Comparison of ENCODE assay signal across 23 cellular contexts in the genomic region with DNA sequence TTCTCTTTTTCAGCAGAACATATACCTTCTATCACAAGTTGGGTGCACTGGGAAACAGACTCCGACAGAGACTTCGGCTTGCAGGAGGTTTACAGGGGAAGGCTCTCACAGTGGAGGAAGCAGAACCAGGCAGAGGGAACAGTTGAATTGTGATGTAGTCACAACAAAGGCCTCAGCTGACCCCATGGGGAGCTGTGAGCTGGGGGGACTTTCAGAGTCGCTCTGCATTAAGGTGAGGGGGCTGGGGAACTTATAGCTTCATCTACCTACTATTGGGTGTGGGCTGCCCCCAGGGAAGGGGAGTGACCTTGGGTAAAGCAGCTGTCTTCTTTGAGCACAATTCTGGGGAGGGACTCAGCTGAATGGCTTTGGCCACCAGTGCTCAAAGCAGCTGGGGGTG.
"Had no signal": no experiment of that assay in that cellular context is flagged by ENCODE, and none has a peak within 500 bp of the region (broad histone marks: within the 10 kb centered on the region; RNA-seq: fewer than 3 reads in every experiment).

No MANE protein-coding gene starts in this region.

- H3K36me3 ChIP-seq: adrenal gland, tibial nerve had no signal

- H3K4me1 ChIP-seq: body of pancreas had no signal

- H3K4me3 ChIP-seq: adrenal gland, body of pancreas, tibial nerve had no signal

- H3K27ac ChIP-seq: adrenal gland, body of pancreas had no signal

- H3K36me3 Mint-ChIP-seq: activated CD8-positive, alpha-beta memory T cell treated with anti-CD3 and anti-CD28 coated beads, Interleukin-2, amount 10 ng/mL, durations not matched to agents 7 days and 5 days; activated naive CD8-positive, alpha-beta T cell treated with anti-CD3 and anti-CD28 coated beads for 36 hours had no signal

- H3K4me1 Mint-ChIP-seq: activated B cell treated with CpG ODN at 0.5 μM for 24 hours; activated CD8-positive, alpha-beta memory T cell treated with anti-CD3 and anti-CD28 coated beads, Interleukin-2, amount 10 ng/mL, durations not matched to agents 7 days and 5 days; activated naive CD8-positive, alpha-beta T cell treated with anti-CD3 and anti-CD28 coated beads for 36 hours; naive thymus-derived CD8-positive, alpha-beta T cell had no signal

- ATAC-seq: activated CD8-positive, alpha-beta memory T cell treated with anti-CD3 and anti-CD28 coated beads, Interleukin-2, amount 10 ng/mL, durations not matched to agents 7 days and 5 days; activated CD8-positive, alpha-beta T cell treated with anti-CD3 and anti-CD28 coated beads, Interleukin-2, amount 10 ng/mL, durations not matched to agents 7 days and 5 days; body of pancreas; naive thymus-derived CD8-positive, alpha-beta T cell; right cardiac atrium had no signal

- DNase-seq: activated B cell treated with CpG ODN at 0.5 μM for 24 hours; activated CD4-positive, alpha-beta T cell treated with anti-CD3 and anti-CD28 coated beads, Interleukin-2, amount 50 U/mL, for 1 hour; activated CD8-positive, alpha-beta memory T cell treated with anti-CD3 and anti-CD28 coated beads, Interleukin-2, amount 10 ng/mL, durations not matched to agents 7 days and 5 days; activated CD8-positive, alpha-beta T cell treated with anti-CD3 and anti-CD28 coated beads, Interleukin-2, amount 10 ng/mL, durations not matched to agents 7 days and 5 days; activated effector memory CD4-positive, alpha-beta T cell treated with Interleukin-2 at 50 U/mL for 16 hours; activated naive CD4-positive, alpha-beta T cell treated with Interleukin-2 at 50 U/mL for 16 hours; activated naive CD8-positive, alpha-beta T cell treated with anti-CD3 and anti-CD28 coated beads for 36 hours; adrenal gland; aorta; body of pancreas; dermis blood vessel endothelial cell; effector CD8-positive, alpha-beta T cell; midbrain; naive thymus-derived CD8-positive, alpha-beta T cell; posterior cingulate gyrus; right cardiac atrium; stimulated activated CD4-positive, alpha-beta T cell treated with anti-CD3 and anti-CD28 coated beads, Interleukin-15, amount 100 ng/mL, for 24 hours; stimulated activated CD4-positive, alpha-beta T cell treated with anti-CD3 and anti-CD28 coated beads, Interleukin-2, amount 100 ng/mL, for 24 hours; stimulated activated naive CD4-positive, alpha-beta T cell treated with Interleukin-2 at 50 U/mL for 16 hours; T1000 had no signal

- H3K4me3 Mint-ChIP-seq: activated B cell treated with CpG ODN at 0.5 μM for 24 hours; activated CD8-positive, alpha-beta memory T cell treated with anti-CD3 and anti-CD28 coated beads, Interleukin-2, amount 10 ng/mL, durations not matched to agents 7 days and 5 days; activated CD8-positive, alpha-beta T cell treated with anti-CD3 and anti-CD28 coated beads, Interleukin-2, amount 10 ng/mL, durations not matched to agents 7 days and 5 days; activated naive CD8-positive, alpha-beta T cell treated with anti-CD3 and anti-CD28 coated beads for 36 hours; memory B cell; naive thymus-derived CD8-positive, alpha-beta T cell; T-helper 1 cell treated with Interleukin-12 subunit alpha and Interleukin-12 subunit beta and Interleukin-4 antibody, amounts not matched to agents 30 μg/mL and 1 μg/mL, for 36 hours had no signal

- H3K27ac Mint-ChIP-seq: activated B cell treated with CpG ODN at 0.5 μM for 24 hours; activated CD8-positive, alpha-beta memory T cell treated with anti-CD3 and anti-CD28 coated beads, Interleukin-2, amount 10 ng/mL, durations not matched to agents 7 days and 5 days; activated CD8-positive, alpha-beta T cell treated with anti-CD3 and anti-CD28 coated beads, Interleukin-2, amount 10 ng/mL, durations not matched to agents 7 days and 5 days; activated naive CD8-positive, alpha-beta T cell treated with anti-CD3 and anti-CD28 coated beads for 36 hours; memory B cell; naive thymus-derived CD8-positive, alpha-beta T cell; T-helper 1 cell treated with Interleukin-12 subunit alpha and Interleukin-12 subunit beta and Interleukin-4 antibody, amounts not matched to agents 30 μg/mL and 1 μg/mL, for 36 hours had no signal

- H3K27me3 ChIP-seq: body of pancreas had no signal

- H3K9me3 ChIP-seq: adrenal gland had no signal
